16 cellular contexts compared by ENCODE assay signal in genomic region chrX:130111935-130112221, GRCh38. TPM values are rescaled to one million over a fixed set of nuclear protein-coding genes. Genes with fewer than 3 reads are reported as not detected.
DNase-seq lines count a peak whose midpoint lies in the region; ATAC-seq, FAIRE-seq and TF ChIP-seq lines count a peak whose summit lies in the region.
"Had no signal": no experiment of that assay in that cellular context is flagged by ENCODE, and none has a peak within 500 bp of the region (broad histone marks: within the 10 kb centered on the region; RNA-seq: fewer than 3 reads in every experiment).

No MANE protein-coding gene starts in this region.

- no peak overlapping the region for H3K9ac ChIP-seq in astrocyte (ENCODE audit: low read length)

- peak overlapping the region; percentile 75 for H3K4me2 ChIP-seq in astrocyte (ENCODE audit: low read length)

- DNase-seq in CD8-positive, alpha-beta memory T cell: no peak
- DNase-seq in HFFc6: no peak
- no peak for DNase-seq in astrocyte (ENCODE audit: low read depth)
- no peak for DNase-seq in natural killer cell treated with Interleukin-12 subunit alpha and Interleukin-12 subunit beta and Interleukin-15 and Interleukin-18, amount 100 ng/mL, for 72 hours (ENCODE audit: low spot score)
- DNase-seq in stimulated activated CD4-positive, alpha-beta T cell treated with anti-CD3 and anti-CD28 coated beads, Interleukin-2, amount 100 ng/mL, for 48 hours: no peak
- no peak for DNase-seq in GM13976 (ENCODE audit: low spot score)
- DNase-seq in Kasumi-1 (lab: John Stamatoyannopoulos, UW): no peak
- DNase-seq: GOT3, NCI-H1092 treated with DMSO at 0.1 percent for 48 hours, NCI-H510A, sigmoid colon had no signal

- peaks cover 30% of the 10 kb centered on the region for H3K79me2 ChIP-seq in astrocyte (ENCODE audit: insufficient read depth, low read length)

- no peaks in the 10 kb centered on the region for H3K9me3 Mint-ChIP-seq in CD8-positive, alpha-beta memory T cell
- no peaks in the 10 kb centered on the region for H3K9me3 Mint-ChIP-seq in HFFc6
- no peaks in the 10 kb centered on the region for H3K9me3 Mint-ChIP-seq in astrocyte (ENCODE audit: unreplicated experiment)
- no peaks in the 10 kb centered on the region for H3K9me3 Mint-ChIP-seq in natural killer cell treated with Interleukin-12 subunit alpha and Interleukin-12 subunit beta and Interleukin-15 and Interleukin-18, amount 100 ng/mL, for 72 hours

- peaks cover 19 to 36% (median 22%) of the 10 kb centered on the region in 3 donors for H3K4me1 Mint-ChIP-seq in CD8-positive, alpha-beta memory T cell
- peaks cover 46% of the 10 kb centered on the region for H3K4me1 Mint-ChIP-seq in HFFc6 (ENCODE audit: low read depth)
- peaks cover 15% of the 10 kb centered on the region for H3K4me1 Mint-ChIP-seq in astrocyte (ENCODE audit: low read depth, unreplicated experiment)
- H3K4me1 Mint-ChIP-seq in natural killer cell treated with Interleukin-12 subunit alpha and Interleukin-12 subunit beta and Interleukin-15 and Interleukin-18, amount 100 ng/mL, for 72 hours (ENCODE audit: low read depth in 2 of 2): peaks cover 22 to 42% of the 10 kb centered on the region in 2 donors

- H3K27me3 ChIP-seq in CD8-positive, alpha-beta memory T cell (ENCODE audit: insufficient read depth, low read length, poor library complexity, severe bottlenecking): no peaks in the 10 kb centered on the region
- H3K27me3 ChIP-seq in astrocyte (ENCODE audit: insufficient read depth, low read length): no peaks in the 10 kb centered on the region
- H3K27me3 ChIP-seq: gastroesophageal sphincter, sigmoid colon, SJSA1 had no signal

- TF ChIP-seq CTCF in HFFc6 (IDR thresholded peaks at IDR 0.05) (no peak), astrocyte (IDR thresholded peaks at IDR 0.05; ENCODE audit: insufficient read depth, low read depth, low read length) (no peak), GM13976 (IDR thresholded peaks at IDR 0.05; ENCODE audit: borderline replicate concordance, control extremely low read depth, extremely low read depth, insufficient read depth, missing control alignments) (no peak)

- in situ Hi-C loops in GM13976 (cut with MboI; ENCODE audit: low sequenced_read_pairs, unreplicated experiment): no loop called here

- CTCF ChIA-PET in CD8-positive, alpha-beta memory T cell (lab: Charles Lee): interaction anchor here (0.9 to 2.1 kb wide), 3 partner anchors 19 to 30 kb away, joined by 3 to 6 read pairs (median 4); no protein-coding TSS in a partner anchor

- peak overlapping the region in 4 of 8 donors; percentile 29 to 76 (median 51) for H3K27ac Mint-ChIP-seq in CD8-positive, alpha-beta memory T cell
- H3K27ac Mint-ChIP-seq in HFFc6: peak overlapping the region; percentile 72
- peak overlapping the region; percentile 41 for H3K27ac Mint-ChIP-seq in astrocyte (ENCODE audit: unreplicated experiment)
- H3K27ac Mint-ChIP-seq in natural killer cell treated with Interleukin-12 subunit alpha and Interleukin-12 subunit beta and Interleukin-15 and Interleukin-18, amount 100 ng/mL, for 72 hours: peak overlapping the region in 1 of 2 donors; percentile 23

- H3K27me3 Mint-ChIP-seq in CD8-positive, alpha-beta memory T cell: peaks cover 0 to 2% of the 10 kb centered on the region in 2 donors
- no peaks in the 10 kb centered on the region for H3K27me3 Mint-ChIP-seq in HFFc6 (ENCODE audit: insufficient read depth)
- H3K27me3 Mint-ChIP-seq in astrocyte (ENCODE audit: low read depth, unreplicated experiment): no peaks in the 10 kb centered on the region
- H3K27me3 Mint-ChIP-seq in natural killer cell treated with Interleukin-12 subunit alpha and Interleukin-12 subunit beta and Interleukin-15 and Interleukin-18, amount 100 ng/mL, for 72 hours: peaks cover 0 to 5% of the 10 kb centered on the region in 2 donors

- H4K20me1 ChIP-seq in astrocyte (ENCODE audit: insufficient read depth, low read length): peaks cover 23% of the 10 kb centered on the region

- H3K36me3 ChIP-seq in CD8-positive, alpha-beta memory T cell (ENCODE audit: insufficient read depth, low read length): no peaks in the 10 kb centered on the region
- H3K36me3 ChIP-seq in astrocyte (ENCODE audit: insufficient read depth, low read length): no peaks in the 10 kb centered on the region
- H3K36me3 ChIP-seq: gastroesophageal sphincter, sigmoid colon, thoracic aorta had no signal

- H3K4me1 ChIP-seq in CD8-positive, alpha-beta memory T cell (ENCODE audit: insufficient read depth, low read length): peaks cover 13% of the 10 kb centered on the region
- peaks cover 23% of the 10 kb centered on the region for H3K4me1 ChIP-seq in astrocyte (ENCODE audit: insufficient read depth, low read length)

- H3K4me3 ChIP-seq in CD8-positive, alpha-beta memory T cell (ENCODE audit: low read length): no peak overlapping the region
- no peak overlapping the region for H3K4me3 ChIP-seq in astrocyte (ENCODE audit: insufficient read depth, low read depth, low read length)

- peak overlapping the region in 6 of 7 donors; percentile 54 to 80 (median 70) for H3K4me3 Mint-ChIP-seq in CD8-positive, alpha-beta memory T cell
- peak overlapping the region; percentile 64 for H3K4me3 Mint-ChIP-seq in HFFc6
- peak overlapping the region; percentile 69 for H3K4me3 Mint-ChIP-seq in astrocyte (ENCODE audit: unreplicated experiment)
- peak overlapping the region; percentile 54 for H3K4me3 Mint-ChIP-seq in natural killer cell treated with Interleukin-12 subunit alpha and Interleukin-12 subunit beta and Interleukin-15 and Interleukin-18, amount 100 ng/mL, for 72 hours

- H3K27ac ChIP-seq in CD8-positive, alpha-beta memory T cell (ENCODE audit: low read depth, low read length): no peak overlapping the region
- no peak overlapping the region for H3K27ac ChIP-seq in astrocyte (ENCODE audit: low read depth, low read length)

- no peaks in the 10 kb centered on the region for H3K9me3 ChIP-seq in CD8-positive, alpha-beta memory T cell (ENCODE audit: low read length)
- no peaks in the 10 kb centered on the region for H3K9me3 ChIP-seq in astrocyte (ENCODE audit: insufficient read depth, low read depth, low read length)
- H3K9me3 ChIP-seq: gastroesophageal sphincter, sigmoid colon, SJSA1, thoracic aorta had no signal

- FAIRE-seq in astrocyte (lab: Jason Lieb, UNC): no peak
- FAIRE-seq: D721Med had no signal

- peaks cover 0 to 5% (median 0%) of the 10 kb centered on the region in 3 donors for H3K36me3 Mint-ChIP-seq in CD8-positive, alpha-beta memory T cell
- H3K36me3 Mint-ChIP-seq in HFFc6 (ENCODE audit: low read depth): no peaks in the 10 kb centered on the region
- H3K36me3 Mint-ChIP-seq in astrocyte (ENCODE audit: low read depth, unreplicated experiment): no peaks in the 10 kb centered on the region
- no peaks in the 10 kb centered on the region for H3K36me3 Mint-ChIP-seq in natural killer cell treated with Interleukin-12 subunit alpha and Interleukin-12 subunit beta and Interleukin-15 and Interleukin-18, amount 100 ng/mL, for 72 hours

- no peak overlapping the region for H2AFZ ChIP-seq in astrocyte (ENCODE audit: low read depth, low read length)

- no peak for ATAC-seq in natural killer cell treated with Interleukin-12 subunit alpha and Interleukin-12 subunit beta and Interleukin-15 and Interleukin-18, amount 100 ng/mL, for 72 hours
- ATAC-seq: activated CD4-positive, CD25-positive, alpha-beta regulatory T cell treated with anti-CD3 and anti-CD28 coated beads, Interleukin-2, amount 50 U/mL, for 24 hours; gastroesophageal sphincter had no signal

- POLR2A ChIA-PET in CD8-positive, alpha-beta memory T cell (lab: Charles Lee): interaction anchor here (1.0 kb wide), 1 partner anchor 26 kb away, joined by 3 read pairs; no protein-coding TSS in a partner anchor

RNA-seq across cellular contexts. Expression of gene ELF4, which starts 1.6 kb away (rescaled TPM):
- total RNA-seq in CD8-positive, alpha-beta memory T cell: 10 to 100 TPM; 23.8 to 24.7 TPM
- polyA plus RNA-seq in CD8-positive, alpha-beta memory T cell: 19.5 TPM
- 10 to 100 TPM; 21.9 to 35.9 (median 31.4) TPM for total RNA-seq in HFFc6 (2021; fragmentation: NEBNext Ultra II Directional; extraction: Animal tissue kit (Norgen Biotek cat#: 25700))
- total RNA-seq in astrocyte: 30.5 and 31.2 TPM in 2 replicates
- total RNA-seq in natural killer cell treated with Interleukin-12 subunit alpha and Interleukin-12 subunit beta and Interleukin-15 and Interleukin-18, amount 100 ng/mL, for 72 hours: 10 to 100 TPM; 38.8 to 71.0 TPM

RNA-seq across cellular contexts. Expression of gene AIFM1, which starts 53.8 kb away (rescaled TPM):
- total RNA-seq in CD8-positive, alpha-beta memory T cell: 10 to 100 TPM; 57.7 to 58.2 TPM
- polyA plus RNA-seq in CD8-positive, alpha-beta memory T cell: 34.8 TPM
- total RNA-seq in HFFc6 (2021; fragmentation: NEBNext Ultra II Directional; extraction: Animal tissue kit (Norgen Biotek cat#: 25700)): 10 to 100 TPM; 31.9 to 39.5 (median 33.8) TPM
- 38.1 and 39.6 TPM in 2 replicates for total RNA-seq in astrocyte
- 10 to 100 TPM; 38.6 to 49.1 TPM for total RNA-seq in natural killer cell treated with Interleukin-12 subunit alpha and Interleukin-12 subunit beta and Interleukin-15 and Interleukin-18, amount 100 ng/mL, for 72 hours

RNA-seq across cellular contexts. Expression of gene RAB33A, which starts 59.9 kb away (rescaled TPM):
- total RNA-seq in CD8-positive, alpha-beta memory T cell: 10 to 100 TPM in 1 of 2 experiments, 1 to 10 TPM in 1; 9.0 to 10.6 TPM
- polyA plus RNA-seq in CD8-positive, alpha-beta memory T cell: 11.0 TPM
- total RNA-seq in HFFc6 (2021; fragmentation: NEBNext Ultra II Directional; extraction: Animal tissue kit (Norgen Biotek cat#: 25700)): under 1 TPM; 0.17 to 0.66 (median 0.44) TPM
- total RNA-seq in astrocyte: 1.7 and 1.9 TPM in 2 replicates
- 10 to 100 TPM; 25.4 to 44.2 TPM for total RNA-seq in natural killer cell treated with Interleukin-12 subunit alpha and Interleukin-12 subunit beta and Interleukin-15 and Interleukin-18, amount 100 ng/mL, for 72 hours
- total RNA-seq: thoracic aorta had no signal
